In genomic region chr2:24093270-24093669, GRCh38 we compare ENCODE assay signal across 1 cellular context. TPM values are rescaled to one million over a fixed set of nuclear protein-coding genes. Genes with fewer than 3 reads are reported as not detected.
"Had no signal": no experiment of that assay in that cellular context is flagged by ENCODE, and none has a peak within 500 bp of the region (broad histone marks: within the 10 kb centered on the region; RNA-seq: fewer than 3 reads in every experiment).

No MANE protein-coding gene starts in this region.

RNA-seq across cellular contexts. Expression of gene PFN4, which starts 29.9 kb away (rescaled TPM):
- total RNA-seq: G401 had no signal
